ENCODE assay signal across 14 cellular contexts in genomic region chr3:135056733-135057310, GRCh38.
A peak's percentile ranks its signal among the peaks of the same experiment; 100 is the strongest.
DNase-seq lines count a peak whose midpoint lies in the region; ATAC-seq lines count a peak whose summit lies in the region.
"Had no signal": no experiment of that assay in that cellular context is flagged by ENCODE, and none has a peak within 500 bp of the region (broad histone marks: within the 10 kb centered on the region; RNA-seq: fewer than 3 reads in every experiment).

No MANE protein-coding gene starts in this region.

- no peaks in the 10 kb centered on the region for H3K36me3 ChIP-seq in CD4-positive, alpha-beta memory T cell (ENCODE audit: insufficient read depth, low read length)
- H3K36me3 ChIP-seq: HAP-1 had no signal

- no peaks in the 10 kb centered on the region for H3K36me3 Mint-ChIP-seq in stimulated activated memory B cell treated with anti-CD40 and anti-IgM and Interleukin-4, amounts not matched to agents 10 μg/mL and 1 μg/mL and 100 μg/mL, for 72 hours
- H3K36me3 Mint-ChIP-seq in CD4-positive, alpha-beta memory T cell: no peaks in the 10 kb centered on the region
- H3K36me3 Mint-ChIP-seq: CD14-positive monocyte; CD8-positive, alpha-beta memory T cell had no signal

- POLR2A ChIA-PET in CD4-positive, alpha-beta memory T cell (lab: Charles Lee; ENCODE audit: partially characterized antibody): no interaction called here

- no peaks in the 10 kb centered on the region for H3K4me1 ChIP-seq in CD4-positive, alpha-beta memory T cell (ENCODE audit: insufficient read depth, low read length)
- H3K4me1 ChIP-seq: Caco-2, HAP-1 had no signal

- H3K9me3 ChIP-seq in CD4-positive, alpha-beta memory T cell (ENCODE audit: control insufficient read depth in 1 of 2, low read length in 2 of 2): no peaks in the 10 kb centered on the region
- H3K9me3 ChIP-seq: Caco-2, HAP-1 had no signal

- ATAC-seq in stimulated activated naive CD8-positive, alpha-beta T cell treated with anti-CD3 and anti-CD28 coated beads, Interleukin-15, amount 100 ng/mL, for 72 hours: peak; percentile 21
- ATAC-seq in stimulated activated naive CD8-positive, alpha-beta T cell treated with anti-CD3 and anti-CD28 coated beads, Interleukin-15, Interleukin-2, amounts not matched to agents 100 U/mL and 50 U/mL, for 24 hours: no peak
- peak; percentile 12 for ATAC-seq in stimulated activated memory B cell treated with anti-CD40 and anti-IgM and Interleukin-4, amounts not matched to agents 10 μg/mL and 1 μg/mL and 100 μg/mL, for 72 hours

- no peaks in the 10 kb centered on the region for H3K27me3 ChIP-seq in CD4-positive, alpha-beta memory T cell (ENCODE audit: insufficient read depth, low read length)

- CTCF ChIA-PET in CD4-positive, alpha-beta memory T cell (lab: Charles Lee; ENCODE audit: partially characterized antibody): no interaction called here

- no peaks in the 10 kb centered on the region for H3K27me3 Mint-ChIP-seq in stimulated activated naive CD8-positive, alpha-beta T cell treated with anti-CD3 and anti-CD28 coated beads, Interleukin-15, amount 100 ng/mL, for 72 hours
- H3K27me3 Mint-ChIP-seq in stimulated activated memory B cell treated with anti-CD40 and anti-IgM and Interleukin-4, amounts not matched to agents 10 μg/mL and 1 μg/mL and 100 μg/mL, for 72 hours: no peaks in the 10 kb centered on the region
- peaks cover 0 to 3% of the 10 kb centered on the region in 2 donors for H3K27me3 Mint-ChIP-seq in CD4-positive, alpha-beta memory T cell

- no peak overlapping the region for H3K27ac Mint-ChIP-seq in stimulated activated naive CD8-positive, alpha-beta T cell treated with anti-CD3 and anti-CD28 coated beads, Interleukin-15, amount 100 ng/mL, for 72 hours
- no peak overlapping the region for H3K27ac Mint-ChIP-seq in stimulated activated memory B cell treated with anti-CD40 and anti-IgM and Interleukin-4, amounts not matched to agents 10 μg/mL and 1 μg/mL and 100 μg/mL, for 72 hours
- no peak overlapping the region for H3K27ac Mint-ChIP-seq in CD4-positive, alpha-beta memory T cell
- H3K27ac Mint-ChIP-seq: CD14-positive monocyte; CD8-positive, alpha-beta memory T cell had no signal

- intact Hi-C loops in CD4-positive, alpha-beta memory T cell (cut with micrococcal nuclease): no loop called here

- H3K4me1 Mint-ChIP-seq in stimulated activated naive CD8-positive, alpha-beta T cell treated with anti-CD3 and anti-CD28 coated beads, Interleukin-15, amount 100 ng/mL, for 72 hours: no peaks in the 10 kb centered on the region
- no peaks in the 10 kb centered on the region for H3K4me1 Mint-ChIP-seq in stimulated activated memory B cell treated with anti-CD40 and anti-IgM and Interleukin-4, amounts not matched to agents 10 μg/mL and 1 μg/mL and 100 μg/mL, for 72 hours
- no peaks in the 10 kb centered on the region for H3K4me1 Mint-ChIP-seq in CD4-positive, alpha-beta memory T cell
- H3K4me1 Mint-ChIP-seq: CD14-positive monocyte; CD8-positive, alpha-beta memory T cell had no signal

- no peak overlapping the region for H3K4me3 ChIP-seq in CD4-positive, alpha-beta memory T cell (ENCODE audit: low read length in 2 of 2)
- H3K4me3 ChIP-seq: HAP-1 had no signal

- H3K4me3 Mint-ChIP-seq in stimulated activated naive CD8-positive, alpha-beta T cell treated with anti-CD3 and anti-CD28 coated beads, Interleukin-15, amount 100 ng/mL, for 72 hours: no peak overlapping the region
- no peak overlapping the region for H3K4me3 Mint-ChIP-seq in stimulated activated memory B cell treated with anti-CD40 and anti-IgM and Interleukin-4, amounts not matched to agents 10 μg/mL and 1 μg/mL and 100 μg/mL, for 72 hours
- no peak overlapping the region for H3K4me3 Mint-ChIP-seq in CD4-positive, alpha-beta memory T cell
- H3K4me3 Mint-ChIP-seq: CD14-positive monocyte; CD8-positive, alpha-beta memory T cell had no signal

- no peak overlapping the region for H3K27ac ChIP-seq in CD4-positive, alpha-beta memory T cell (ENCODE audit: low read depth, low read length)

- DNase-seq in stimulated activated naive CD8-positive, alpha-beta T cell treated with anti-CD3 and anti-CD28 coated beads, Interleukin-15, amount 100 ng/mL, for 72 hours: no peak
- no peak for DNase-seq in stimulated activated naive CD8-positive, alpha-beta T cell treated with anti-CD3 and anti-CD28 coated beads, Interleukin-15, Interleukin-2, amounts not matched to agents 100 U/mL and 50 U/mL, for 24 hours
- DNase-seq in NCI-H69 (lab: John Stamatoyannopoulos, UW) (peak; percentile 11), occipital lobe (lab: John Stamatoyannopoulos, UW) (no peak), kidney glomerular epithelial cell (lab: John Stamatoyannopoulos, UW) (no peak)
- no peak for DNase-seq in CD4-positive, alpha-beta memory T cell
- DNase-seq: Caco-2; CD8-positive, alpha-beta memory T cell; DND-41; GF-D8; GOT3 had no signal

- no peaks in the 10 kb centered on the region for H3K9me3 Mint-ChIP-seq in stimulated activated naive CD8-positive, alpha-beta T cell treated with anti-CD3 and anti-CD28 coated beads, Interleukin-15, amount 100 ng/mL, for 72 hours
- H3K9me3 Mint-ChIP-seq in stimulated activated memory B cell treated with anti-CD40 and anti-IgM and Interleukin-4, amounts not matched to agents 10 μg/mL and 1 μg/mL and 100 μg/mL, for 72 hours: no peaks in the 10 kb centered on the region
- H3K9me3 Mint-ChIP-seq in CD4-positive, alpha-beta memory T cell: peaks cover 0 to 7% (median 0%) of the 10 kb centered on the region in 8 donors
